ENCODE assay signal across 1 cellular context in the genomic region with DNA sequence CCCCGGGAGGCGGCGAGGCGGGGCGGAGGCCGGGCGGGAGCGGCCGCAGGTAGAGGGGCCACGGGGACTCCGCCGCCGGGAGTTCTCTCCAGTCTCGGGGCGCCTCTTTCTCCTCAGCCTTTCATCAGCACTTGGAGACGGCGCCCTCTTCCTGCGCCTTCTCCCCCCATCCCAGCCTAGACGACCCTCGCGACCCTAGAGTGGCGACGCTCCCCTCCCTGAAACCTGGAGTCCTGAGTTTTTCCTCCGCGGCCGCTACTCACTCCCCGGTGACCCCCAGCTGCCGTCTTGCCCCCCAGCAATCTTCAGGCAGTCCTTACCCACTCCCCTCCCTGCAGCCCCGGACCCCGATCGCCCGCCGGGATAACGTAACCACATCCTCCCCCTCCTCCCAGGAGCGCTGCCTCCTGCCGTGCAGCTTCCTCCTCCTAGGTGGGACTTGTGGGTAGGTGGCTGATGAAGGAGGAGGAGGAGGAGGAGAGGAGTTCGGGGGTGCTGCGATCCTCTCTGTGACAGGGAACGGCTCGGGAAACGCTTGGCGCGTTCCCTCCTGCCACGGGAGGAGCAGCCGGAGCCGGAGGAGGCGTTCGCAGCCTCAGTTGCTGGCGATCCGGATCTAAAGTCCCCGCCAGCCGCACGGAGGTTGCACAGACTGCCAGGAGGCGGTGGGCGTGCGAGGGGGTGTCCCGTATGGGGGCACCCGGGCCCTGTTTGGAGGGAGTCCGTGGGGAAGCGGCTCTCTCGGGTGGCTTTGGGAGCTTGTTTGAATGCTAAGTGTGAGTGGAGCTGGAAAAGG.
TF ChIP-seq lines count a peak whose summit lies in the region.

No MANE protein-coding gene starts in this region.

TF ChIP-seq in GM23338, 12 proteins besides CTCF, POLR2A, EP300 and RAD21 (continued from another document):
- TF ChIP-seq ZNF114 (CRISPR knock-in tag; IDR thresholded peaks at IDR 0.05) (no peak), STAT1 (IDR thresholded peaks at IDR 0.05; ENCODE audit: unreplicated experiment) (no peak)
